ENCODE assay signal across 27 cellular contexts in the genomic region with DNA sequence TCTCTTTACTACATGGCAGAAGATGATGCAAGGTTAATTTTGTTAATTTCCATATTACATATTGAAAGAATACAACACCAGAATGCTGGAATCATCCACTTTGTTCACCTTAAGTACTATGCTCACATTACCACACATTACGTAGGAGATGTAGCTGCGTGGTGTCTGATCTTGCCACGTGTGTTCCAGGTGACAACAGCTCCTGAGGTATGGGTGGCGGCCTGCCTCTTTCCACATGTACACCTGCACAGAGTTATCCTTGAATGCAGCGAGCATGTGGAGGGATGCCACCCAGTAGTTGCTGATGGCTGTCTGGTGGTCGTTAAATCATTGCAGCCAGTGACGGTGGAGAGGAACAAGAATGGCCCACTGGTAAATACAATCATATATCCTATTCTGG.
"Had no signal": no experiment of that assay in that cellular context is flagged by ENCODE, and none has a peak within 500 bp of the region (broad histone marks: within the 10 kb centered on the region; RNA-seq: fewer than 3 reads in every experiment).

No MANE protein-coding gene starts in this region.

- H3K4me3 ChIP-seq: colonic mucosa, esophagus squamous epithelium, gastrocnemius medialis, heart left ventricle, hepatocyte, left lung, lower lobe of right lung, mucosa of descending colon had no signal

- H3K4me1 ChIP-seq: colonic mucosa, gastrocnemius medialis, heart left ventricle, left lung, lower lobe of right lung had no signal

- H3K27ac ChIP-seq: colonic mucosa, epithelial cell of prostate, esophagus squamous epithelium, gastrocnemius medialis, heart left ventricle, hepatocyte, left lung, lower lobe of right lung had no signal

- ATAC-seq: effector memory CD8-positive, alpha-beta T cell; esophagus mucosa; gastrocnemius medialis; heart left ventricle; left lung; left ventricle myocardium superior; lower lobe of right lung; mucosa of descending colon had no signal

- H3K27me3 Mint-ChIP-seq: dendritic cell treated with granulocyte-macrophage colony-stimulating factor and Interleukin-4, amounts not matched to agents 40 ng/mL and 50 ng/mL, for 4 days; effector memory CD8-positive, alpha-beta T cell had no signal

- H3K36me3 Mint-ChIP-seq: mesothelial cell of epicardium had no signal

- H3K9me3 ChIP-seq: colonic mucosa, esophagus squamous epithelium, gastrocnemius medialis, left lung, lower lobe of right lung, mucosa of descending colon had no signal

- H3K36me3 ChIP-seq: colonic mucosa, esophagus squamous epithelium, gastrocnemius medialis, heart left ventricle, left lung, lower lobe of right lung had no signal

- H3K27ac Mint-ChIP-seq: dendritic cell treated with granulocyte-macrophage colony-stimulating factor and Interleukin-4, amounts not matched to agents 40 ng/mL and 50 ng/mL, for 4 days; effector memory CD8-positive, alpha-beta T cell; endodermal cell; mesothelial cell of epicardium had no signal

- H3K9me3 Mint-ChIP-seq: endodermal cell had no signal

- H3K4me1 Mint-ChIP-seq: endodermal cell, mesothelial cell of epicardium had no signal

- FAIRE-seq: endometrium, islet of Langerhans, keratinocyte had no signal

- H3K27me3 ChIP-seq: colonic mucosa, esophagus squamous epithelium, gastrocnemius medialis, hepatocyte, left lung had no signal

- DNase-seq: colonic mucosa; cortex of kidney; effector CD8-positive, alpha-beta T cell; effector memory CD8-positive, alpha-beta T cell; endodermal cell; erythroblast; esophagus squamous epithelium; foreskin fibroblast; foreskin melanocyte; gastrocnemius medialis; glutamatergic neuron; heart left ventricle; hypothalamus; left cardiac atrium; left lung; left ventricle myocardium superior; lower lobe of right lung; mesenchymal stem cell; mucosa of descending colon had no signal

- H3K79me2 ChIP-seq: hepatocyte had no signal

- H2AFZ ChIP-seq: hepatocyte had no signal

- H3K4me3 Mint-ChIP-seq: dendritic cell treated with granulocyte-macrophage colony-stimulating factor and Interleukin-4, amounts not matched to agents 40 ng/mL and 50 ng/mL, for 4 days; effector memory CD8-positive, alpha-beta T cell; endodermal cell; mesothelial cell of epicardium had no signal

- H3K4me2 ChIP-seq: hepatocyte had no signal
